In the genomic region with DNA sequence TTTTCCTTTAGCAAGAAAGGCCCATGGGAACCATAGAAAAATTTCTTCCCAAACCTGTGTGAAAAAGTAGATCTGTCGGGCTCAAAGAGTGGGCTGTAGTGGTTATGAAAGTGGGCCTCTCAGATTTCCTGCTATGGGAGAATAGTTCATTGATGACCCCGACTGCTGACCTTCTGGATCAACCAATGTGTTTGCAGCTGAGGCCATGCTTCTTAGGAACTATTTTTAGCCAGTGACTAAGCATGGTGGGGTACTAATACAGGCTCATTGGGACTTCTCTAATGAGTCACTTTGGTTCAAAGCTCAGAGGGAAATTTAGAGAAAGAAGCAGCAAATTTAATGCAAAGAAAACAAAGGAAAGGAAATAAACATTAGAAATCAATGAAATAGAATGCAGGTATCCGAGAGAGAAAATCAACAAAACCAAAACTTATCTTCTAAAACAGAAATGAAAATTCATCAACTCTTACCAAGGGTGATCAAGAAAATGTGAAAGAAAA, we compare ENCODE assay signal across 12 cellular contexts. TPM values are rescaled to one million over a fixed set of nuclear protein-coding genes. Genes with fewer than 3 reads are reported as not detected.
DNase-seq lines count a peak whose midpoint lies in the region; ATAC-seq, FAIRE-seq and TF ChIP-seq lines count a peak whose summit lies in the region.
"Had no signal": no experiment of that assay in that cellular context is flagged by ENCODE, and none has a peak within 500 bp of the region (broad histone marks: within the 10 kb centered on the region; RNA-seq: fewer than 3 reads in every experiment).

No MANE protein-coding gene starts in this region.

- intact Hi-C loops in left cardiac atrium (cut with DNase I) = no loop called here
- intact Hi-C loops in Right ventricle myocardium superior (cut with DNase I) = no loop called here

- no peak overlapping the region for H3K4me3 ChIP-seq in fibroblast of the aortic adventitia (ENCODE audit: low read depth, low read length)

- TF ChIP-seq CTCF in fibroblast of the aortic adventitia (IDR thresholded peaks at IDR 0.05; ENCODE audit: insufficient read depth, low read length) = no peak

- ATAC-seq in left cardiac atrium (peak; percentile 63 to 89), Right ventricle myocardium superior (ENCODE audit: poor library complexity) (no peak), GM21528 (IDR thresholded peaks at IDR 0.05; ENCODE audit: low FRiP score, unreplicated experiment) (no peak)

- DNase-seq in left cardiac atrium (no peak), Right ventricle myocardium superior (no peak), RCC 7860 (ENCODE audit: low spot score) (peak; percentile 66), fibroblast of the aortic adventitia (ENCODE audit: low read depth) (peak; percentile 88), urothelium cell line (ENCODE audit: low spot score) (peak; percentile 78), DMS114 treated with DMSO at 0.1 percent for 48 hours (lab: John Stamatoyannopoulos, UW; ENCODE audit: unreplicated experiment) (no peak)
- DNase-seq in activated naive CD4-positive, alpha-beta T cell (lab: John Stamatoyannopoulos, UW) = no peak
- DNase-seq: activated CD4-positive, alpha-beta T cell treated with anti-CD3 and anti-CD28 coated beads, Interleukin-2, amount 50 U/mL, for 48 hours; CD4-positive, alpha-beta memory T cell; NCI-H526 treated with DMSO at 0.1 percent for 48 hours had no signal

- FAIRE-seq in RCC 7860 (lab: Jason Lieb, UNC) (peak; percentile 68), urothelium cell line (lab: Jason Lieb, UNC) (no peak)

RNA-seq across cellular contexts. Expression of gene PSMA5, which starts 12.6 kb away (rescaled TPM):
- total RNA-seq in left cardiac atrium (10 to 100 TPM; 41.5 to 62.8 TPM), Right ventricle myocardium superior (56.8 TPM), fibroblast of the aortic adventitia (ENCODE audit: low replicate concordance) (40.0 and 56.1 TPM in 2 replicates)

RNA-seq across cellular contexts. Expression of gene SYPL2, which starts 27.5 kb away (rescaled TPM):
- total RNA-seq in left cardiac atrium = 10 to 100 TPM; 12.3 to 15.4 TPM
- total RNA-seq in Right ventricle myocardium superior = 28.9 TPM
- total RNA-seq in fibroblast of the aortic adventitia (ENCODE audit: low replicate concordance) = 0.25 and 1.7 TPM in 2 replicates
- total RNA-seq: CD4-positive, alpha-beta memory T cell; mononuclear cell had no signal

RNA-seq across cellular contexts. Expression of gene SORT1, which starts 41.1 kb away (rescaled TPM):
- 100 to 1,000 TPM; 139 to 157 TPM for total RNA-seq in left cardiac atrium
- 127 TPM for total RNA-seq in Right ventricle myocardium superior
- total RNA-seq in fibroblast of the aortic adventitia (ENCODE audit: low replicate concordance) = 3.0 and 4.5 TPM in 2 replicates

RNA-seq across cellular contexts. Expression of gene ATXN7L2, which starts 44.9 kb away (rescaled TPM):
- total RNA-seq in left cardiac atrium (1 to 10 TPM; 2.5 to 3.4 TPM), Right ventricle myocardium superior (2.4 TPM), fibroblast of the aortic adventitia (ENCODE audit: low replicate concordance) (1.6 and 2.9 TPM in 2 replicates)

RNA-seq across cellular contexts. Expression of gene CYB561D1, which starts 55.0 kb away (rescaled TPM):
- 1 to 10 TPM; 5.8 to 5.9 TPM for total RNA-seq in left cardiac atrium
- 5.3 TPM for total RNA-seq in Right ventricle myocardium superior
- total RNA-seq in fibroblast of the aortic adventitia (ENCODE audit: low replicate concordance) = 8.1 and 10.1 TPM in 2 replicates

Comparison
In these comparisons a context has a peak if more than half of its experiments do, and no peak if none do; other contexts are left out.
1. ATAC-seq: peak in left cardiac atrium (2 of 2); none in Right ventricle myocardium superior (single experiment) and GM21528 (single experiment).
2. DNase-seq: peak in RCC 7860 (single experiment), fibroblast of the aortic adventitia (single experiment) and urothelium cell line (single experiment); none in left cardiac atrium (single experiment), Right ventricle myocardium superior (single experiment), DMS114 treated with DMSO at 0.1 percent for 48 hours (single experiment) and activated naive CD4-positive, alpha-beta T cell (0 of 4).
3. RNA of gene SORT1, which starts 41.1 kb away (total RNA-seq): 139 to 157 TPM in left cardiac atrium and 127 TPM in Right ventricle myocardium superior (single experiment); 3.0 to 4.5 TPM in fibroblast of the aortic adventitia; every median in the first group is over 10 times any median in the second.